Comparison of ENCODE assay signal across 17 cellular contexts in the genomic region with DNA sequence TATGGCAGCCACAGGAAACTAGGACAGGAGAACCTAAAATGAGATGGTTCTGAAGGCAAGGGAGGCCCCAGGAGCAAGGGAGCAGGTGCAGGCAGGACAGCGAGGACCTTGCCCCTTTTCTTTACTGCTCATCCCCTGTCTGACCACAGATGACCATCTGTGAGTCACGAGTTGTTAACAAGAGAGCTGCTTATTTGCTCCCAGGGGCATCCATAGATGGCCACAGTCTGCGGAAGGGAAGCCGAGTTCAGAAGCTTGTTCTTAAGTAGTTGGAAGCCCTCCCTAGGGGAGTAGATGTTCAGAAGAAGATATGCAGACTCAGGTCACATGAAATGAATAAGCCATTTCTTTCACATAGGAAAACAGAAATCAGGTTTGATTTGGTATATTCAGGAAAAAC.
DNase-seq lines count a peak whose midpoint lies in the region; ATAC-seq and TF ChIP-seq lines count a peak whose summit lies in the region.
"Had no signal": no experiment of that assay in that cellular context is flagged by ENCODE, and none has a peak within 500 bp of the region (broad histone marks: within the 10 kb centered on the region; RNA-seq: fewer than 3 reads in every experiment).

No MANE protein-coding gene starts in this region.

- intact Hi-C loops in PC-9 (cut with micrococcal nuclease; ENCODE audit: unreplicated experiment), result no loop called here

- H3K27me3 ChIP-seq in PC-9 (ENCODE audit: insufficient read depth, low read depth) (no peaks in the 10 kb centered on the region), osteoblast (ENCODE audit: insufficient read depth, low read length) (no peaks in the 10 kb centered on the region)
- H3K27me3 ChIP-seq: heart left ventricle, neural progenitor cell, testis had no signal

- H3K4me1 ChIP-seq in PC-9 (replicated peaks; ENCODE audit: insufficient read depth), result peaks cover 40% of the 10 kb centered on the region
- H3K4me1 ChIP-seq in osteoblast (ENCODE audit: insufficient read depth, low read length), result peaks cover 50% of the 10 kb centered on the region
- H3K4me1 ChIP-seq: neural progenitor cell, testis had no signal

- POLR2A ChIA-PET in PC-9 (lab: Charles Lee; ENCODE audit: unreplicated experiment), result no interaction called here

- H3K9me2 ChIP-seq in PC-9 (ENCODE audit: insufficient read depth), result no peaks in the 10 kb centered on the region

- H3K4me2 ChIP-seq in PC-9 (peak overlapping the region; percentile 23; the same call in 1 of the 2 replicates), osteoblast (ENCODE audit: insufficient read depth, low read length) (peak overlapping the region; percentile 41)
- H3K4me2 ChIP-seq: neural progenitor cell had no signal

- H3K4me3 ChIP-seq in PC-9 (no peak overlapping the region), osteoblast (ENCODE audit: insufficient read depth, low read length) (no peak overlapping the region)
- H3K4me3 ChIP-seq: heart left ventricle, neural progenitor cell, testis had no signal

- TF ChIP-seq CTCF in PC-9 (conservative IDR thresholded peaks at IDR 0.05) (no peak), osteoblast (IDR thresholded peaks at IDR 0.05; ENCODE audit: extremely low read depth, low read depth, low read length) (no peak)

- no peaks in the 10 kb centered on the region for H3K79me2 ChIP-seq in PC-9 (ENCODE audit: low read depth)
- H3K79me2 ChIP-seq in osteoblast (ENCODE audit: insufficient read depth, low read length), result no peaks in the 10 kb centered on the region

- H3K27ac ChIP-seq in PC-9 (peak overlapping the region; percentile 84), osteoblast (ENCODE audit: low read depth, low read length) (peak overlapping the region; percentile 94)
- H3K27ac ChIP-seq: heart left ventricle, neural progenitor cell, testis had no signal

- DNase-seq in EH (ENCODE audit: low read depth) (peak; percentile 85), PC-9 (no peak), fibroblast of gingiva (ENCODE audit: low read depth) (peak; percentile 22), osteoblast (ENCODE audit: insufficient read length, low spot score, missing footprints) (peak; percentile 90), Kasumi-1 (lab: John Stamatoyannopoulos, UW) (no peak), hippocampal formation (lab: John Stamatoyannopoulos, UW) (no peak)
- DNase-seq: activated CD4-positive, alpha-beta memory T cell treated with anti-CD3 and anti-CD28 coated beads for 36 hours; activated T-cell treated with anti-CD3 and anti-CD28 coated beads, Interleukin-2, amount 50 U/mL, for 72 hours; heart left ventricle; NCI-H2081; NCI-H524 treated with DMSO at 0.1 percent for 48 hours; stimulated activated CD4-positive, alpha-beta T cell treated with anti-CD3 and anti-CD28 coated beads, Interleukin-4, amount 100 ng/mL, for 24 hours; stimulated activated CD8-positive, alpha-beta memory T cell treated with anti-CD3 and anti-CD28 coated beads, Interleukin-4, amount 100 ng/mL, for 48 hours; testis had no signal

- H3K9me3 ChIP-seq in PC-9 (ENCODE audit: insufficient read depth, low read depth), result no peaks in the 10 kb centered on the region
- H3K9me3 ChIP-seq in osteoblast (ENCODE audit: low read depth, low read length), result no peaks in the 10 kb centered on the region
- H3K9me3 ChIP-seq: heart left ventricle, testis had no signal

- H4K20me1 ChIP-seq in PC-9 (ENCODE audit: insufficient read depth) (no peaks in the 10 kb centered on the region), osteoblast (ENCODE audit: insufficient read depth, low read length) (no peaks in the 10 kb centered on the region)

- H2AFZ ChIP-seq in PC-9, result no peak overlapping the region
- H2AFZ ChIP-seq in osteoblast (ENCODE audit: low read length), result peak overlapping the region; percentile 23
- H2AFZ ChIP-seq: neural progenitor cell had no signal

- CTCF ChIA-PET in PC-9 (lab: Charles Lee), result no interaction called here

- peaks cover 12% of the 10 kb centered on the region for H3F3A ChIP-seq in PC-9 (ENCODE audit: insufficient read depth, low read depth)

- BruUV-seq in PC-9 (replicated peaks; lab: Mats Ljungman, UMichigan), result TSS peak; percentile 54

- H3K36me3 ChIP-seq in PC-9 (ENCODE audit: low read depth), result no peaks in the 10 kb centered on the region
- H3K36me3 ChIP-seq in osteoblast (ENCODE audit: insufficient read depth, low read length), result peaks cover 15% of the 10 kb centered on the region
- H3K36me3 ChIP-seq: neural progenitor cell had no signal

- ATAC-seq in HG02610 (IDR thresholded peaks at IDR 0.05; ENCODE audit: unreplicated experiment) (no peak), GM21786 (IDR thresholded peaks at IDR 0.05; ENCODE audit: unreplicated experiment) (no peak)
- ATAC-seq: activated T-cell treated with anti-CD3 and anti-CD28 coated beads, Interleukin-2, amount 50 U/mL, for 72 hours had no signal

Comparison
In these comparisons a context has a peak if more than half of its experiments do, and no peak if none do; other contexts are left out.
1. DNase-seq: peak in EH (single experiment), fibroblast of gingiva (single experiment) and osteoblast (single experiment); none in PC-9 (0 of 2), Kasumi-1 (0 of 2) and hippocampal formation (0 of 2).